Comparison of ENCODE assay signal across 28 cellular contexts in the genomic region with DNA sequence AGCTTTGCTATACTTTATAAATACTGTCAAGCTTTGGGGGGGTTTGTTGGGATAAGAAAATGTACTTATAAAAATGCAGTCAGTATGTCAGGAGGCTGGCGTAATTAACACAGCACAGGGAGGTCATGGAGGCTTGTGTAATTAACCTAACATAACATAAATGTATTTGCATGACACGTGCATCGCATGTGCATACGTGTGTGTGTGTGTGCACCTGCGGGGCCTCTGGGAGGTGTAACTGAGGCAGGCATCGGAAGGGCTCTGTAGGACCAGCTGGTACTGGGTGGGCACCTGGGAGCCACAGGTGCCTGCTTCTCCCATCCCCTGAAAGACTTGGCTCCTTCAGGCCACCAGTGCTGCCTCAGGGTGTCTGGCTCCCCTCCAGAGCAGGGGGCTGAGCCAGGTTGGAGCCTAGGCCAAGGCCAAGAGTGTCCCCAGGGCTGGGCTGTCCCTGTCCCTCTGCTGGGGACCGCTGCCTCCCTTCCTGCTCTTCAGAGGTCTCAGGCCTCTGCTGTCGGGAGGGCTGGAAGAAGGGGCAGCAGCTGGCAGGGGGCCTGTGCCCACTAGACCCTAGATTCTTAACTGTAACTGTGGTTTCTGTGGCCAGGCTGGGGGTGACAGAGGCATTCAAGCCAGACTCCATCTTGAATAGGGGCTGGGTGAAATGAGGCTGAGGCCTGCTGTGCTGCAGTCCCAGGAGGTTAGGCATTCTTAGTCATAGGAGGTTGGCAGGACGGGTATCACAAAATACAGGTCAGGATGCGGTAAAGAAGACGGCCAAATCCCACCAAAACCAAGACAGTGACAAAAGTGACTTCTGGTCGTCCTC. TPM values are rescaled to one million over a fixed set of nuclear protein-coding genes. Genes with fewer than 3 reads are reported as not detected.
A peak's percentile ranks its signal among the peaks of the same experiment; 100 is the strongest.
DNase-seq lines count a peak whose midpoint lies in the region; ATAC-seq and TF ChIP-seq lines count a peak whose summit lies in the region.
"Had no signal": no experiment of that assay in that cellular context is flagged by ENCODE, and none has a peak within 500 bp of the region (broad histone marks: within the 10 kb centered on the region; RNA-seq: fewer than 3 reads in every experiment).

No MANE protein-coding gene starts in this region.

- H3K36me3 ChIP-seq in OCI-LY1 (ENCODE audit: insufficient read depth, low read length), result no peaks in the 10 kb centered on the region; the same call in 1 of the 2 replicates
- H3K36me3 ChIP-seq in esophagus muscularis mucosa, result no peaks in the 10 kb centered on the region
- no peaks in the 10 kb centered on the region for H3K36me3 ChIP-seq in osteoblast (ENCODE audit: insufficient read depth, low read length)
- H3K36me3 ChIP-seq: neural progenitor cell had no signal

- H3K4me1 ChIP-seq in OCI-LY1 (ENCODE audit: insufficient read depth, low read length, severe bottlenecking) (peaks cover 25% of the 10 kb centered on the region), esophagus muscularis mucosa (peaks cover 0 to 6% (median 3%) of the 10 kb centered on the region in 4 donors), osteoblast (ENCODE audit: insufficient read depth, low read length) (no peaks in the 10 kb centered on the region), right cardiac atrium (ENCODE audit: control insufficient read depth, insufficient read depth, low read length) (no peaks in the 10 kb centered on the region)
- H3K4me1 ChIP-seq: neural progenitor cell had no signal

- H3K9ac ChIP-seq in OCI-LY1 (ENCODE audit: low read length), result no peak overlapping the region; the same call in 1 of the 2 replicates
- H3K9ac ChIP-seq: neural progenitor cell had no signal

- H3F3A ChIP-seq in OCI-LY1 (ENCODE audit: insufficient read depth, low read length), result no peaks in the 10 kb centered on the region

- H2AFZ ChIP-seq in OCI-LY1 (ENCODE audit: low read length) (no peak overlapping the region), osteoblast (ENCODE audit: low read length) (no peak overlapping the region)
- H2AFZ ChIP-seq: neural progenitor cell had no signal

- no peak for TF ChIP-seq CTCF in OCI-LY1 (IDR thresholded peaks at IDR 0.05; ENCODE audit: low read length)
- TF ChIP-seq CTCF in esophagus muscularis mucosa (IDR thresholded peaks at IDR 0.05), result no peak
- TF ChIP-seq CTCF in osteoblast (IDR thresholded peaks at IDR 0.05; ENCODE audit: extremely low read depth, low read depth, low read length), result no peak

- no peaks in the 10 kb centered on the region for H3K9me2 ChIP-seq in OCI-LY1 (ENCODE audit: low read depth, low read length)

- ATAC-seq in right cardiac atrium (no peak), GM19328 (IDR thresholded peaks at IDR 0.05; ENCODE audit: unreplicated experiment) (no peak)
- ATAC-seq: activated naive CD4-positive, alpha-beta T cell treated with anti-CD3 and anti-CD28 coated beads, Interleukin-2, amount 50 U/mL, for 72 hours; activated T-helper 17 cell treated with anti-CD3 and anti-CD28 coated beads, Interleukin-2, amount 50 U/mL, for 72 hours; stimulated activated effector memory CD8-positive, alpha-beta T cell treated with anti-CD3 and anti-CD28 coated beads, Interleukin-12 subunit alpha, Interleukin-12 subunit beta, amount 100 ng/mL, for 72 hours had no signal

- H3K4me3 ChIP-seq in OCI-LY1 (ENCODE audit: low read depth, low read length, poor library complexity, severe bottlenecking) (no peak overlapping the region), esophagus muscularis mucosa (no peak overlapping the region), osteoblast (ENCODE audit: insufficient read depth, low read length) (no peak overlapping the region), right cardiac atrium (ENCODE audit: low read length) (no peak overlapping the region)
- H3K4me3 ChIP-seq: lung, neural progenitor cell, skin epidermis had no signal

- H3K27me3 ChIP-seq in OCI-LY1 (ENCODE audit: insufficient read depth, low read length), result peaks cover 9% of the 10 kb centered on the region
- peaks cover 0 to 26% (median 0%) of the 10 kb centered on the region in 4 donors for H3K27me3 ChIP-seq in esophagus muscularis mucosa
- peaks cover 4% of the 10 kb centered on the region for H3K27me3 ChIP-seq in osteoblast (ENCODE audit: insufficient read depth, low read length)
- H3K27me3 ChIP-seq in right cardiac atrium (ENCODE audit: control insufficient read depth, insufficient read depth), result no peaks in the 10 kb centered on the region
- H3K27me3 ChIP-seq: neural progenitor cell had no signal

- H3K9me3 ChIP-seq in OCI-LY1 (ENCODE audit: low read length) (peaks cover 9% of the 10 kb centered on the region), esophagus muscularis mucosa (peaks cover 0 to 2% (median 0%) of the 10 kb centered on the region in 4 donors), osteoblast (ENCODE audit: low read depth, low read length) (no peaks in the 10 kb centered on the region), right cardiac atrium (ENCODE audit: control insufficient read depth, low read length) (no peaks in the 10 kb centered on the region)

- intact Hi-C loops in esophagus muscularis mucosa (cut with DNase I), result no loop called here
- intact Hi-C loops in right cardiac atrium (cut with DNase I), result no loop called here

- H4K20me1 ChIP-seq in OCI-LY1 (ENCODE audit: insufficient read depth, low read length), result no peaks in the 10 kb centered on the region
- no peaks in the 10 kb centered on the region for H4K20me1 ChIP-seq in osteoblast (ENCODE audit: insufficient read depth, low read length)

- H3K4me2 ChIP-seq in OCI-LY1 (ENCODE audit: low read length) (peak overlapping the region; percentile 6; the same call in 1 of the 2 replicates), osteoblast (ENCODE audit: insufficient read depth, low read length) (no peak overlapping the region)
- H3K4me2 ChIP-seq: neural progenitor cell had no signal

- H3K79me2 ChIP-seq in OCI-LY1 (ENCODE audit: insufficient read depth, low read length) (no peaks in the 10 kb centered on the region), osteoblast (ENCODE audit: insufficient read depth, low read length) (no peaks in the 10 kb centered on the region)

- peak overlapping the region; percentile 34 for H3K27ac ChIP-seq in OCI-LY1 (ENCODE audit: low read depth, low read length, poor library complexity, severe bottlenecking)
- no peak overlapping the region for H3K27ac ChIP-seq in esophagus muscularis mucosa (replicated peaks in 1 of 4)
- H3K27ac ChIP-seq in osteoblast (ENCODE audit: low read depth, low read length), result no peak overlapping the region
- H3K27ac ChIP-seq in right cardiac atrium (ENCODE audit: low read length), result no peak overlapping the region
- H3K27ac ChIP-seq: neural progenitor cell, skin epidermis had no signal

- 94% methylated on average over 11 of the region's 12 CpGs for WGBS in esophagus muscularis mucosa
- WGBS in right cardiac atrium, result 86% methylated on average over 12 of the region's 12 CpGs

- TF ChIP-seq EP300 in esophagus muscularis mucosa (IDR thresholded peaks at IDR 0.05), result no peak

- DNase-seq in Daoy (ENCODE audit: low read depth), result peak; percentile 9
- peak; percentile 74 for DNase-seq in esophagus muscularis mucosa (ENCODE audit: extremely low spot score)
- DNase-seq in osteoblast (ENCODE audit: insufficient read length, low spot score, missing footprints), result peak; percentile 67
- DNase-seq in right cardiac atrium, result no peak
- no peak for DNase-seq in 8988T
- DNase-seq: activated CD4-positive, CD25-positive, alpha-beta regulatory T cell treated with anti-CD3 and anti-CD28 coated beads, Interleukin-2, amount 50 U/mL, for 72 hours; CD4-positive, CD25-positive, alpha-beta regulatory T cell; HFFc6; NCI-H1417; NCI-H2081 treated with DMSO at 0.1 percent for 48 hours; NCI-H446; Right ventricle myocardium superior; stimulated activated CD4-positive, alpha-beta T cell treated with anti-CD3 and anti-CD28 coated beads, Interleukin-1b, Interleukin-23, amount 100 ng/mL, for 48 hours had no signal

- no peak for TF ChIP-seq POLR2A in esophagus muscularis mucosa (IDR thresholded peaks at IDR 0.05; ENCODE audit: low read depth)

RNA-seq across cellular contexts. Expression of a gene that starts 9.0 kb away (rescaled TPM):
- not detected in 2 replicates for total RNA-seq in Daoy (2014; rRNA removed; shearing (Covaris generic))
- total RNA-seq in esophagus muscularis mucosa, result not detected
- not detected in 2 replicates for total RNA-seq in osteoblast
- total RNA-seq in right cardiac atrium, result not detected
- polyA plus RNA-seq in right cardiac atrium, result 0.72 TPM
- total RNA-seq: activated naive CD4-positive, alpha-beta T cell treated with anti-CD3 and anti-CD28 coated beads, Interleukin-2, amount 50 U/mL, for 72 hours; activated T-helper 17 cell treated with anti-CD3 and anti-CD28 coated beads, Interleukin-2, amount 50 U/mL, for 72 hours; cardiac septum; CD4-positive, CD25-positive, alpha-beta regulatory T cell; fibroblast of lung; HFFc6; lung; pulmonary artery endothelial cell had no signal
- polyA plus RNA-seq: AG04450; aorta; CD4-positive, CD25-positive, alpha-beta regulatory T cell; fibroblast of lung; IgD-negative memory B cell; keratinocyte had no signal

RNA-seq across cellular contexts. Expression of a gene that starts 28.1 kb away (rescaled TPM):
- total RNA-seq in Daoy (2014; rRNA removed; shearing (Covaris generic)), result not detected in 2 replicates
- total RNA-seq in esophagus muscularis mucosa, result 10 to 100 TPM in 1 of 4 donors, 1 to 10 TPM in 3; 1.3 to 26.0 (median 1.8) TPM
- total RNA-seq in osteoblast, result not detected in 2 replicates
- 1 to 10 TPM; 1.4 to 6.0 (median 3.0) TPM for total RNA-seq in right cardiac atrium
- 1.7 TPM for polyA plus RNA-seq in right cardiac atrium
- total RNA-seq: activated naive CD4-positive, alpha-beta T cell treated with anti-CD3 and anti-CD28 coated beads, Interleukin-2, amount 50 U/mL, for 72 hours; activated T-helper 17 cell treated with anti-CD3 and anti-CD28 coated beads, Interleukin-2, amount 50 U/mL, for 72 hours; CD4-positive, CD25-positive, alpha-beta regulatory T cell; fibroblast of lung; HFFc6; pulmonary artery endothelial cell had no signal
- polyA plus RNA-seq: AG04450, fibroblast of lung, keratinocyte had no signal

Comparison
In these comparisons a context has a peak if more than half of its experiments do, and no peak if none do; other contexts are left out.
1. DNase-seq: peak in Daoy (single experiment), esophagus muscularis mucosa (single experiment) and osteoblast (single experiment); none in right cardiac atrium (0 of 3) and 8988T (single experiment).